Comparison of ENCODE assay signal across 1 cellular context in genomic region chrX:40996886-40997530, GRCh38.
TF ChIP-seq lines count a peak whose summit lies in the region.

No MANE protein-coding gene starts in this region.

TF ChIP-seq in K562, 482 proteins besides CTCF, POLR2A, EP300 and RAD21 (continued from another document and continues in another):
- TF ChIP-seq BHLHE40 (IDR thresholded peaks at IDR 0.05; ENCODE audit: low read length): peak; percentile 5; the same call in 1 of the 2 replicates
- TF ChIP-seq HNRNPUL1 (IDR thresholded peaks at IDR 0.05; ENCODE audit: low read length): no peak
- TF ChIP-seq CREB3L1 (IDR thresholded peaks at IDR 0.05; ENCODE audit: borderline replicate concordance, low read depth): no peak
- peak; percentile 80 for TF ChIP-seq ZNF143 (CRISPR knock-in tag; IDR thresholded peaks at IDR 0.05)
- TF ChIP-seq FOSL1 (tag; conservative IDR thresholded peaks at IDR 0.05): no peak
- TF ChIP-seq TOE1 (IDR thresholded peaks at IDR 0.05; ENCODE audit: borderline replicate concordance): peak; percentile 99
- TF ChIP-seq TOE1 (CRISPR knock-in tag; IDR thresholded peaks at IDR 0.05; ENCODE audit: borderline replicate concordance, low read depth): no peak
- TF ChIP-seq XRCC3 (IDR thresholded peaks at IDR 0.05): no peak
- 0 out of 2 replicates have a peak, but pooled peaks have one; percentile 42 for TF ChIP-seq ZFP91 (CRISPR knock-in tag; IDR thresholded peaks at IDR 0.05)
- no peak for TF ChIP-seq MTA3 (IDR thresholded peaks at IDR 0.05; ENCODE audit: borderline replicate concordance)
- TF ChIP-seq YY1 (IDR thresholded peaks at IDR 0.05; ENCODE audit: borderline replicate concordance in 1 of 3, control insufficient read depth in 1 of 3, extremely low read depth in 1 of 3, insufficient read depth in 3 of 3, insufficient read length in 1 of 3, insufficient replicate concordance in 2 of 3, low read depth in 1 of 3, low read length in 2 of 3): peak; percentile 30 to 86 (median 61)
- no peak for TF ChIP-seq HES1 (IDR thresholded peaks at IDR 0.05; ENCODE audit: low read depth)
- TF ChIP-seq ZNF121 (CRISPR knock-in tag; conservative IDR thresholded peaks at IDR 0.05): no peak
- peak; percentile 56 to 59 for TF ChIP-seq SIX5 (IDR thresholded peaks at IDR 0.05; ENCODE audit: borderline replicate concordance in 1 of 2, insufficient read depth in 1 of 2, low read depth in 1 of 2, low read length in 2 of 2)
- no peak for TF ChIP-seq KAT7 (CRISPR knock-in tag; IDR thresholded peaks at IDR 0.05; ENCODE audit: borderline replicate concordance)
- TF ChIP-seq ZNF79 (CRISPR knock-in tag; IDR thresholded peaks at IDR 0.05; ENCODE audit: low read depth): no peak
- peak in 1 of 2 experiments; percentile 85; a peak in 2 of 4 replicates for TF ChIP-seq BCLAF1 (IDR thresholded peaks at IDR 0.05; ENCODE audit: borderline replicate concordance in 1 of 2, control insufficient read depth in 1 of 2, low read depth in 2 of 2, low read length in 1 of 2)
- TF ChIP-seq NFRKB (IDR thresholded peaks at IDR 0.05; ENCODE audit: low read depth): 0 out of 2 replicates have a peak, but pooled peaks have one; percentile 42
- TF ChIP-seq ZBTB49 (CRISPR knock-in tag; IDR thresholded peaks at IDR 0.05; ENCODE audit: borderline replicate concordance): no peak
- TF ChIP-seq E2F8 (IDR thresholded peaks at IDR 0.05; ENCODE audit: low read depth, partially characterized antibody): no peak
- no peak for TF ChIP-seq FOXP4 (CRISPR knock-in tag; IDR thresholded peaks at IDR 0.05; ENCODE audit: borderline replicate concordance)
- peak; percentile 72 for TF ChIP-seq CBFA2T2 (conservative IDR thresholded peaks at IDR 0.05)
- TF ChIP-seq AFF1 (IDR thresholded peaks at IDR 0.05; ENCODE audit: low read depth in 1 of 2, partially characterized antibody in 2 of 2): peak in 1 of 2 experiments; percentile 57
- TF ChIP-seq AFF4 (CRISPR knock-in tag; IDR thresholded peaks at IDR 0.05): no peak
- TF ChIP-seq TAF7 (tag; IDR thresholded peaks at IDR 0.05): no peak
- peak; percentile 99 for TF ChIP-seq TFE3 (CRISPR knock-in tag; IDR thresholded peaks at IDR 0.05)
- no peak for TF ChIP-seq ESRRA (IDR thresholded peaks at IDR 0.05; ENCODE audit: borderline replicate concordance, low read depth)
